ENCODE assay signal across 19 cellular contexts in the genomic region with DNA sequence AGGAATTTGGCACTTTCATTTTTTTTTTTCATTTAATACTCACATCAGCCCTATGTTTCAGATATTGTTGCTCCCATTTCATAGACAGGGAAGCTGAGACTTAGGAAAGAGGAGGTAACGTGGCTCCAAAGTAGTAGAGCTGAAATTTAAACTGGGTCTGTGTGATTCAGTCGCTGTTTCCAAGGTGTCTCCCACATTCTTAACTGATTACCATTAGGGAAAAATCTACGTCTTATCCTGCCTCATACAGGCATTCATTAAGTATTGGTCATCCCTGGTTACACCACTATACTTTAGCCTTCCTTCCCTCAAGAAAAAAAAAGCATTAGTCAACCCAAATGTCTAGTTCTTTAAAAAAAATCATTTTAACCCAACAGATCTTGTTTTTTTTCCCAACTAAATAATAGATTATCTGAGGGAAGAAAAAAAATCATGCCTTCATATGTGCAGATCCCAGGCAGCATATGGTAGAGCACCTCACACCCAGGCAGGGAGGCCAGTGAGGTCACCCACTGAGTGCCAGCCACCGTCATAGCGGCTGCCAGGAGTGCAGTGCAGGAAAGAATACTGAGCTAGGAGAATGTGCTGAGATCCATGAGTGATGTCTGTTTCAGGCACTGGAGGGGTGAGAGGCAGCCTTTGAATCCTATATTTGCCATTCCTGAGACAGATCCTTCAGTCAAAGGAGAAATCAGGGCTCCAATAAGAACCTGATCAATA. TPM values are rescaled to one million over a fixed set of nuclear protein-coding genes. Genes with fewer than 3 reads are reported as not detected.
DNase-seq lines count a peak whose midpoint lies in the region; ATAC-seq and TF ChIP-seq lines count a peak whose summit lies in the region.
"Had no signal": no experiment of that assay in that cellular context is flagged by ENCODE, and none has a peak within 500 bp of the region (broad histone marks: within the 10 kb centered on the region; RNA-seq: fewer than 3 reads in every experiment).

No MANE protein-coding gene starts in this region.

- WGBS in SK-N-SH (ENCODE audit: low lambda C conversion rate) = 20% methylated on average over 5 of the region's 5 CpGs

- ATAC-seq in foreskin keratinocyte (peak; percentile 83), HG02885 (IDR thresholded peaks at IDR 0.05; ENCODE audit: poor library complexity, unreplicated experiment) (no peak), GM18519 (IDR thresholded peaks at IDR 0.05; ENCODE audit: low FRiP score, unreplicated experiment) (no peak), HG03565 (IDR thresholded peaks at IDR 0.05; ENCODE audit: unreplicated experiment) (no peak)
- ATAC-seq: naive thymus-derived CD4-positive, alpha-beta T cell; stimulated activated memory B cell treated with anti-CD40 and anti-IgM and Interleukin-4, amounts not matched to agents 10 μg/mL and 1 μg/mL and 100 μg/mL, for 72 hours; T-cell had no signal

- H3K27ac ChIP-seq in HEK293 (ENCODE audit: extremely low read depth, low read depth, low read length) (no peak overlapping the region), SK-N-SH (ENCODE audit: low read depth in 2 of 2, low read length in 1 of 2) (peak overlapping the region in 1 of 2 experiments; percentile 63; a peak in 2 of 4 replicates), foreskin keratinocyte (peak overlapping the region; percentile 82)
- H3K27ac ChIP-seq: Peyer's patch had no signal

- H3F3A ChIP-seq in SK-N-SH (replicated peaks; ENCODE audit: insufficient read depth) = no peaks in the 10 kb centered on the region

- H3K4me3 ChIP-seq in AG04449 (ENCODE audit: low read depth, low read length) (no peak overlapping the region), HEK293 (ENCODE audit: low read depth, low read length) (no peak overlapping the region), SK-N-SH (ENCODE audit: low read depth in 2 of 2, low read length in 1 of 2) (no peak overlapping the region)
- H3K4me3 ChIP-seq: Peyer's patch had no signal

- H2AFZ ChIP-seq in SK-N-SH (ENCODE audit: low read depth) = no peak overlapping the region

- H3K9me3 ChIP-seq in HEK293 (ENCODE audit: control insufficient read depth, insufficient read depth, low read depth, low read length) (no peaks in the 10 kb centered on the region), SK-N-SH (no peaks in the 10 kb centered on the region)
- H3K9me3 ChIP-seq: Peyer's patch had no signal

- 0 out of 2 replicates have a peak overlapping the region, but pooled peaks have one; percentile 18 for H3K4me2 ChIP-seq in SK-N-SH

- POLR2A ChIA-PET in AG04449 (lab: Yijun Ruan, JAX) = no interaction called here
- POLR2A ChIA-PET in HEK293 (lab: Yijun Ruan, JAX) = no interaction called here
- POLR2A ChIA-PET in SK-N-SH (lab: Yijun Ruan, JAX) = no interaction called here

- DNase-seq in AG04449 (ENCODE audit: low read depth, low spot score) = peak; percentile 75
- no peak for DNase-seq in SK-N-SH
- DNase-seq in foreskin keratinocyte = peak; percentile 93 to 96
- DNase-seq in NCI-H1436 treated with DMSO at 0.1 percent for 48 hours (lab: John Stamatoyannopoulos, UW) = no peak
- DNase-seq: Calu3; GDM1; naive thymus-derived CD4-positive, alpha-beta T cell; Peyer's patch; posterior cingulate gyrus; T-cell had no signal

- H3K9me2 ChIP-seq in SK-N-SH = no peaks in the 10 kb centered on the region

- no peaks in the 10 kb centered on the region for H3K4me1 ChIP-seq in HEK293 (ENCODE audit: control insufficient read depth, insufficient read depth, low read length)
- H3K4me1 ChIP-seq in SK-N-SH (ENCODE audit: control insufficient read depth in 1 of 2, insufficient read depth in 2 of 2, low read depth in 1 of 2, low read length in 1 of 2) = no peaks in the 10 kb centered on the region; a peak in 1 of 4 replicates
- H3K4me1 ChIP-seq in foreskin keratinocyte = peaks cover 15% of the 10 kb centered on the region
- H3K4me1 ChIP-seq: Peyer's patch had no signal

- H3K36me3 ChIP-seq in HEK293 (ENCODE audit: control insufficient read depth in 2 of 2, insufficient read depth in 1 of 2, low read length in 2 of 2) (no peaks in the 10 kb centered on the region), SK-N-SH (replicated peaks in 1 of 2; ENCODE audit: control insufficient read depth in 1 of 2, insufficient read depth in 2 of 2, low read length in 1 of 2) (no peaks in the 10 kb centered on the region)
- H3K36me3 ChIP-seq: Peyer's patch had no signal

- TF ChIP-seq CTCF in AG04449 (IDR thresholded peaks at IDR 0.05; ENCODE audit: insufficient read depth, low read length, missing control alignments) = no peak
- TF ChIP-seq CTCF in HEK293 (tag by site-specific recombination; IDR thresholded peaks at IDR 0.05) = no peak
- no peak for TF ChIP-seq CTCF in SK-N-SH (IDR thresholded peaks at IDR 0.05)
- no peak for TF ChIP-seq CTCF in foreskin keratinocyte (conservative IDR thresholded peaks at IDR 0.05)

- H3K9ac ChIP-seq in SK-N-SH = peak overlapping the region; percentile 16; the same call in 1 of the 2 replicates

- TF ChIP-seq EP300 in SK-N-SH (IDR thresholded peaks at IDR 0.05; ENCODE audit: borderline replicate concordance in 1 of 2, low read depth in 1 of 2, low read length in 1 of 2) = no peak

- H3K27me3 ChIP-seq in SK-N-SH (ENCODE audit: insufficient read depth) (no peaks in the 10 kb centered on the region), foreskin keratinocyte (peaks cover 3% of the 10 kb centered on the region)
- H3K27me3 ChIP-seq: Peyer's patch had no signal

- no peak for TF ChIP-seq RAD21 in SK-N-SH (IDR thresholded peaks at IDR 0.05; ENCODE audit: low read length)

- H4K20me1 ChIP-seq in SK-N-SH (ENCODE audit: insufficient read depth) = no peaks in the 10 kb centered on the region

- H3K79me2 ChIP-seq in SK-N-SH (ENCODE audit: insufficient read depth) = no peaks in the 10 kb centered on the region

- CTCF ChIA-PET in AG04449 (lab: Yijun Ruan, JAX) (interaction anchor here (1.1 to 5.1 kb wide), 7 partner anchors 11 to 276 kb away, joined by 4 to 73 read pairs (median 33); no protein-coding TSS in a partner anchor), HEK293 (lab: Yijun Ruan, JAX) (interaction anchor here (0.6 to 4.5 kb wide), 10 partner anchors 11 to 346 kb away, joined by 3 to 23 read pairs (median 4); no protein-coding TSS in a partner anchor), SK-N-SH (lab: Yijun Ruan, JAX) (interaction anchor here (0.9 to 5.3 kb wide), 15 partner anchors 19 to 1112 kb away, joined by 3 to 35 read pairs (median 5); no protein-coding TSS in a partner anchor)

TF ChIP-seq in HEK293, 187 proteins besides CTCF, POLR2A, EP300 and RAD21:
- peak; percentile 83 for TF ChIP-seq ZBTB17 (tag by site-specific recombination; IDR thresholded peaks at IDR 0.05)
- TF ChIP-seq, protein P1, sequence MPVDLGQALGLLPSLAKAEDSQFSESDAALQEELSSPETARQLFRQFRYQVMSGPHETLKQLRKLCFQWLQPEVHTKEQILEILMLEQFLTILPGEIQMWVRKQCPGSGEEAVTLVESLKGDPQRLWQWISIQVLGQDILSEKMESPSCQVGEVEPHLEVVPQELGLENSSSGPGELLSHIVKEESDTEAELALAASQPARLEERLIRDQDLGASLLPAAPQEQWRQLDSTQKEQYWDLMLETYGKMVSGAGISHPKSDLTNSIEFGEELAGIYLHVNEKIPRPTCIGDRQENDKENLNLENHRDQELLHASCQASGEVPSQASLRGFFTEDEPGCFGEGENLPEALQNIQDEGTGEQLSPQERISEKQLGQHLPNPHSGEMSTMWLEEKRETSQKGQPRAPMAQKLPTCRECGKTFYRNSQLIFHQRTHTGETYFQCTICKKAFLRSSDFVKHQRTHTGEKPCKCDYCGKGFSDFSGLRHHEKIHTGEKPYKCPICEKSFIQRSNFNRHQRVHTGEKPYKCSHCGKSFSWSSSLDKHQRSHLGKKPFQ (tag by site-specific recombination; IDR thresholded peaks at IDR 0.05) = no peak
- no peak for TF ChIP-seq ZIC2 (tag by site-specific recombination; IDR thresholded peaks at IDR 0.05)

TF ChIP-seq in SK-N-SH, 30 proteins besides CTCF, POLR2A, EP300 and RAD21:
- TF ChIP-seq, protein P2, sequence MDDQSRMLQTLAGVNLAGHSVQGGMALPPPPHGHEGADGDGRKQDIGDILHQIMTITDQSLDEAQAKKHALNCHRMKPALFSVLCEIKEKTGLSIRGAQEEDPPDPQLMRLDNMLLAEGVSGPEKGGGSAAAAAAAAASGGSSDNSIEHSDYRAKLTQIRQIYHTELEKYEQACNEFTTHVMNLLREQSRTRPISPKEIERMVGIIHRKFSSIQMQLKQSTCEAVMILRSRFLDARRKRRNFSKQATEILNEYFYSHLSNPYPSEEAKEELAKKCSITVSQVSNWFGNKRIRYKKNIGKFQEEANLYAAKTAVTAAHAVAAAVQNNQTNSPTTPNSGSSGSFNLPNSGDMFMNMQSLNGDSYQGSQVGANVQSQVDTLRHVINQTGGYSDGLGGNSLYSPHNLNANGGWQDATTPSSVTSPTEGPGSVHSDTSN (IDR thresholded peaks at IDR 0.05) = 0 out of 2 replicates have a peak, but pooled peaks have one; percentile 1
- TF ChIP-seq, protein P3, sequence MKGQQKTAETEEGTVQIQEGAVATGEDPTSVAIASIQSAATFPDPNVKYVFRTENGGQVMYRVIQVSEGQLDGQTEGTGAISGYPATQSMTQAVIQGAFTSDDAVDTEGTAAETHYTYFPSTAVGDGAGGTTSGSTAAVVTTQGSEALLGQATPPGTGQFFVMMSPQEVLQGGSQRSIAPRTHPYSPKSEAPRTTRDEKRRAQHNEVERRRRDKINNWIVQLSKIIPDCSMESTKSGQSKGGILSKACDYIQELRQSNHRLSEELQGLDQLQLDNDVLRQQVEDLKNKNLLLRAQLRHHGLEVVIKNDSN (IDR thresholded peaks at IDR 0.05; ENCODE audit: borderline replicate concordance, low read depth) = 0 out of 2 replicates have a peak, but pooled peaks have one; percentile 8
- TF ChIP-seq TCF12 (IDR thresholded peaks at IDR 0.05) (peak; percentile 26; the same call in 1 of the 2 replicates), FOSL2 (IDR thresholded peaks at IDR 0.05; ENCODE audit: borderline replicate concordance, low read depth) (peak; percentile 62; the same call in 1 of the 2 replicates), SIN3A (IDR thresholded peaks at IDR 0.05; ENCODE audit: borderline replicate concordance, low read depth, low read length) (no peak), JUND (IDR thresholded peaks at IDR 0.05) (peak; percentile 59)

RNA-seq across cellular contexts. Expression of a gene that starts 59.0 kb away (rescaled TPM):
- polyA plus RNA-seq in SK-N-SH (2012; rRNA removed) (not detected in 2 replicates), foreskin keratinocyte (not detected in 2 replicates)
- polyA plus RNA-seq in SK-N-SH (2012; cell fraction: cytosol; rRNA removed) = under 0.01 TPM in 1 of 2 replicates, not detected in the other
- polyA plus RNA-seq in SK-N-SH (2012; cell fraction: nucleus; rRNA removed) = not detected in 2 replicates
- total RNA-seq in foreskin keratinocyte = not detected in 2 replicates
- total RNA-seq: A673; activated CD8-positive, alpha-beta memory T cell treated with anti-CD3 and anti-CD28 coated beads for 36 hours; activated T-helper 17 cell treated with anti-CD3 and anti-CD28 coated beads, Interleukin-2, amount 50 U/mL, for 72 hours; Calu3; HepG2 had no signal

Comparison
In these comparisons a context has a peak if more than half of its experiments do, and no peak if none do; other contexts are left out.
1. DNase-seq: peak in AG04449 (single experiment) and foreskin keratinocyte (2 of 2); none in SK-N-SH (single experiment) and NCI-H1436 treated with DMSO at 0.1 percent for 48 hours (single experiment).